Comparison of ENCODE assay signal across 9 cellular contexts in the genomic region with DNA sequence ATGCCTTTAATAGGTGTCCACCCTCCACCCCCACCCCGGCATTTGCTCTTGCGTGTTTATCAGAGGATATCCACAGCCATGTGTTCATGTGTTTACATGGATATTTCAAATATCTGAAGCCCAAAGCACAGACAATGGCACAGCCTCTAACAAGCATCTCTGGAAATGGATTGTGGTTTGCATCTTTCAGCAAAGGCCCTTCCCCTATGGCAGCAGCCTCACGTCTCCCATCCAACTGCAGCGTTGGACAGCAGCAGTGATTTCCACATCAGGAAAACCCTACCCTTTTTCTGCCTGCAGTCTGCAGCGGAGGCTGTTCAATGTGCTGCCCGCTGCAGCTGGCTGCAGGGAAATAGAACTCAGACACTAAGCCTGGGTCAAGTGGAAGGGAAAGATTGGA. TPM values are rescaled to one million over a fixed set of nuclear protein-coding genes. Genes with fewer than 3 reads are reported as not detected.
A peak's percentile ranks its signal among the peaks of the same experiment; 100 is the strongest.
DNase-seq lines count a peak whose midpoint lies in the region; ATAC-seq and TF ChIP-seq lines count a peak whose summit lies in the region.
"Had no signal": no experiment of that assay in that cellular context is flagged by ENCODE, and none has a peak within 500 bp of the region (broad histone marks: within the 10 kb centered on the region; RNA-seq: fewer than 3 reads in every experiment).

No MANE protein-coding gene starts in this region.

- peaks cover 2% of the 10 kb centered on the region; the same call in 1 of the 2 replicates for H3K9me2 ChIP-seq in GM23338 (ENCODE audit: insufficient read depth)

- H3K9me3 Mint-ChIP-seq in GM23338 = no peaks in the 10 kb centered on the region
- no peaks in the 10 kb centered on the region for H3K9me3 Mint-ChIP-seq in naive thymus-derived CD8-positive, alpha-beta T cell

- in situ Hi-C loops in G401 (cut with HindIII; ENCODE audit: low sequenced_read_pairs) = no loop called here

- H2AFZ ChIP-seq in GM23338 = no peak overlapping the region

- H3F3A ChIP-seq in GM23338 (replicated peaks; ENCODE audit: low read depth) = 0 out of 2 replicates have a peak, but pooled peaks cover 2% of the 10 kb centered on the region

- no peaks in the 10 kb centered on the region for H3K36me3 ChIP-seq in GM23338 (ENCODE audit: insufficient read depth)

- H3K4me3 Mint-ChIP-seq in GM23338 = peak overlapping the region; percentile 69; the same call in 1 of the 3 replicates
- H3K4me3 Mint-ChIP-seq in naive thymus-derived CD8-positive, alpha-beta T cell = peak overlapping the region; percentile 16 to 86 (median 74)

- H3K79me2 ChIP-seq in GM23338 (replicated peaks; ENCODE audit: insufficient read depth) = no peaks in the 10 kb centered on the region

- peaks cover 73% of the 10 kb centered on the region for H3K27me3 ChIP-seq in GM23338 (ENCODE audit: insufficient read depth)

- DNase-seq in AG09309 (ENCODE audit: low read depth) (peak; percentile 25), GM23338 (ENCODE audit: low spot score) (no peak), dedifferentiated amniotic fluid mesenchymal stem cell (ENCODE audit: extremely low spot score) (peak; percentile 61), OCI-M1 (lab: John Stamatoyannopoulos, UW) (no peak), kidney tubule cell (ENCODE audit: low spot score) (no peak), G401 (ENCODE audit: low spot score) (no peak), MV-4-11 (lab: John Stamatoyannopoulos, UW) (no peak)
- no peak for DNase-seq in naive thymus-derived CD8-positive, alpha-beta T cell
- DNase-seq: NCI-H2081 had no signal

- no peak overlapping the region for H3K4me2 ChIP-seq in GM23338

- H3K4me1 Mint-ChIP-seq in GM23338 = peaks cover 51% of the 10 kb centered on the region
- peaks cover 14 to 40% (median 38%) of the 10 kb centered on the region in 4 donors for H3K4me1 Mint-ChIP-seq in naive thymus-derived CD8-positive, alpha-beta T cell

- H3K4me3 ChIP-seq in AG09309 (ENCODE audit: control insufficient read depth, low read depth, low read length) (no peak overlapping the region), GM23338 (no peak overlapping the region)

- no peak overlapping the region for H3K27ac Mint-ChIP-seq in GM23338
- H3K27ac Mint-ChIP-seq in naive thymus-derived CD8-positive, alpha-beta T cell = peak overlapping the region in 2 of 10 donors; percentile 8 to 23

- TF ChIP-seq CTCF in AG09309 (IDR thresholded peaks at IDR 0.05; ENCODE audit: control insufficient read depth, insufficient read depth, low read depth, low read length, missing control alignments) (no peak), GM23338 (conservative IDR thresholded peaks at IDR 0.05; ENCODE audit: low read depth in 2 of 2) (no peak)

- no peak overlapping the region for H3K27ac ChIP-seq in GM23338 (ENCODE audit: low read depth)

- ATAC-seq in GM23338 = no peak
- ATAC-seq in naive thymus-derived CD8-positive, alpha-beta T cell = no peak

- POLR2A ChIA-PET in naive thymus-derived CD8-positive, alpha-beta T cell (lab: Charles Lee) = interaction anchor here (0.7 kb wide), 1 partner anchor 90 kb away, joined by 5 read pairs; no protein-coding TSS in a partner anchor

- H3K36me3 Mint-ChIP-seq in GM23338 (ENCODE audit: low read depth) = no peaks in the 10 kb centered on the region
- H3K36me3 Mint-ChIP-seq in naive thymus-derived CD8-positive, alpha-beta T cell = no peaks in the 10 kb centered on the region

- H3K4me1 ChIP-seq in GM23338 (ENCODE audit: insufficient read depth) = peaks cover 21% of the 10 kb centered on the region

- H3K27me3 Mint-ChIP-seq in GM23338 (ENCODE audit: insufficient read depth, low read depth, poor library complexity) = peaks cover 55% of the 10 kb centered on the region
- peaks cover 10 to 29% (median 14%) of the 10 kb centered on the region in 5 donors for H3K27me3 Mint-ChIP-seq in naive thymus-derived CD8-positive, alpha-beta T cell

- H4K20me1 ChIP-seq in GM23338 (replicated peaks; ENCODE audit: insufficient read depth) = peaks cover 7% of the 10 kb centered on the region; the same call in 1 of the 2 replicates

TF ChIP-seq in GM23338, 12 proteins besides CTCF, POLR2A, EP300 and RAD21 (continues in another document):
- TF ChIP-seq STAT1 (IDR thresholded peaks at IDR 0.05; ENCODE audit: unreplicated experiment) = no peak
- TF ChIP-seq NANOG (IDR thresholded peaks at IDR 0.05; ENCODE audit: borderline replicate concordance) = no peak
- no peak for TF ChIP-seq JUNB (IDR thresholded peaks at IDR 0.05; ENCODE audit: unreplicated experiment)
- TF ChIP-seq EZH2phosphoT487 (IDR thresholded peaks at IDR 0.05; ENCODE audit: unreplicated experiment) = no peak
- no peak for TF ChIP-seq EZH2 (IDR thresholded peaks at IDR 0.05; ENCODE audit: low read depth, unreplicated experiment)
- no peak for TF ChIP-seq ZNF462 (CRISPR knock-in tag; IDR thresholded peaks at IDR 0.05)
- no peak for TF ChIP-seq CREB1 (CRISPR knock-in tag; IDR thresholded peaks at IDR 0.05; ENCODE audit: low read depth)
- no peak for TF ChIP-seq POLR2AphosphoS5 (IDR thresholded peaks at IDR 0.05; ENCODE audit: low read depth)
- TF ChIP-seq ZNF331 (CRISPR knock-in tag; IDR thresholded peaks at IDR 0.05; ENCODE audit: low read depth) = no peak
- TF ChIP-seq ZNF114 (CRISPR knock-in tag; IDR thresholded peaks at IDR 0.05) = no peak

RNA-seq across cellular contexts. Expression of gene RASSF5, which starts 1.6 kb away (rescaled TPM):
- 3.1 and 4.4 TPM in 2 replicates for total RNA-seq in GM23338 (2014; rRNA removed; shearing (Covaris generic))
- polyA plus RNA-seq in GM23338 (2016; fragmentation: Nextera tagmentation; extraction: Ambion mirVana) = 0.48 and 0.57 TPM in 2 replicates
- 100 to 1,000 TPM; 224 to 229 TPM for total RNA-seq in naive thymus-derived CD8-positive, alpha-beta T cell
- polyA plus RNA-seq in naive thymus-derived CD8-positive, alpha-beta T cell = 100 to 1,000 TPM; 233 to 358 (median 291) TPM
- 0.68 TPM in 1 of 2 replicates, not detected in the other for total RNA-seq in G401 (2014; rRNA removed; shearing (Covaris generic))

RNA-seq across cellular contexts. Expression of gene IKBKE, which starts 38.7 kb away (rescaled TPM):
- total RNA-seq in GM23338 (2014; rRNA removed; shearing (Covaris generic)) = 7.1 and 11.1 TPM in 2 replicates
- polyA plus RNA-seq in GM23338 (2016; fragmentation: Nextera tagmentation; extraction: Ambion mirVana) = 3.3 and 4.8 TPM in 2 replicates
- 10 to 100 TPM; 82.9 to 87.3 TPM for total RNA-seq in naive thymus-derived CD8-positive, alpha-beta T cell
- 10 to 100 TPM; 40.5 to 57.0 (median 55.5) TPM for polyA plus RNA-seq in naive thymus-derived CD8-positive, alpha-beta T cell
- 12.7 and 27.8 TPM in 2 replicates for total RNA-seq in G401 (2014; rRNA removed; shearing (Covaris generic))

Comparison
In these comparisons a context has a peak if more than half of its experiments do, and no peak if none do; other contexts are left out.
1. DNase-seq: peak in AG09309 (single experiment) and dedifferentiated amniotic fluid mesenchymal stem cell (single experiment); none in GM23338 (single experiment), naive thymus-derived CD8-positive, alpha-beta T cell (0 of 10), OCI-M1 (single experiment), kidney tubule cell (single experiment), G401 (single experiment) and MV-4-11 (single experiment).
2. RNA of gene RASSF5, which starts 1.6 kb away (total RNA-seq): 224 to 229 TPM in naive thymus-derived CD8-positive, alpha-beta T cell; 3.1 to 4.4 TPM in GM23338 and 0.68 TPM in G401; every median in the first group is over 10 times any median in the second.